11 cellular contexts compared by ENCODE assay signal in genomic region chr4:56531149-56531770, GRCh38. TPM values are rescaled to one million over a fixed set of nuclear protein-coding genes. Genes with fewer than 3 reads are reported as not detected.
DNase-seq lines count a peak whose midpoint lies in the region; ATAC-seq and TF ChIP-seq lines count a peak whose summit lies in the region.
"Had no signal": no experiment of that assay in that cellular context is flagged by ENCODE, and none has a peak within 500 bp of the region (broad histone marks: within the 10 kb centered on the region; RNA-seq: fewer than 3 reads in every experiment).

No MANE protein-coding gene starts in this region.

- H3K4me1 ChIP-seq in PC-9 (replicated peaks; ENCODE audit: insufficient read depth) = 0 out of 2 replicates have a peak, but pooled peaks cover 5% of the 10 kb centered on the region
- H3K4me1 ChIP-seq in foreskin keratinocyte = no peaks in the 10 kb centered on the region
- H3K4me1 ChIP-seq in Karpas-422 (ENCODE audit: low read length) = no peaks in the 10 kb centered on the region

- H3F3A ChIP-seq in PC-9 (ENCODE audit: insufficient read depth, low read depth) = no peaks in the 10 kb centered on the region; the same call in 1 of the 2 replicates

- peak overlapping the region; percentile 97 for H2AFZ ChIP-seq in PC-9
- no peak overlapping the region for H2AFZ ChIP-seq in Karpas-422 (ENCODE audit: low read length)

- no peaks in the 10 kb centered on the region for H3K27me3 ChIP-seq in PC-9 (ENCODE audit: insufficient read depth, low read depth)
- H3K27me3 ChIP-seq in foreskin keratinocyte = peaks cover 21% of the 10 kb centered on the region
- no peaks in the 10 kb centered on the region for H3K27me3 ChIP-seq in Karpas-422 (ENCODE audit: low read length)

- POLR2A ChIA-PET in PC-9 (lab: Charles Lee; ENCODE audit: unreplicated experiment) = interaction anchor here (0.7 kb wide), 1 partner anchor 13 kb away, joined by 5 read pairs; no protein-coding TSS in a partner anchor

- H3K9ac ChIP-seq in Karpas-422 (ENCODE audit: low read length) = no peak overlapping the region

- DNase-seq in DMS79 treated with DMSO at 0.1 percent for 48 hours (lab: John Stamatoyannopoulos, UW) (peak; percentile 7), PC-9 (no peak), foreskin keratinocyte (peak in 1 of 2 donors; percentile 1), skeletal muscle cell (ENCODE audit: low read depth) (no peak), Karpas-422 (no peak), nephron progenitor cell (no peak)
- no peak for DNase-seq in NK-92 treated with Interleukin-12 subunit alpha and Interleukin-12 subunit beta, amount 100 ng/mL, for 24 hours (lab: John Stamatoyannopoulos, UW)
- DNase-seq: KG1 had no signal

- H3K79me2 ChIP-seq in PC-9 (ENCODE audit: low read depth) = no peaks in the 10 kb centered on the region
- no peaks in the 10 kb centered on the region for H3K79me2 ChIP-seq in Karpas-422 (ENCODE audit: low read length)

- no peak overlapping the region for H3K27ac Mint-ChIP-seq in nephron progenitor cell
- H3K27ac Mint-ChIP-seq: activated T-helper 2 cell treated with anti-CD3 and anti-CD28 coated beads, Interferon-gamma antibody, Interleukin-2, Interleukin-4, amounts not matched to agents 10 μg/mL and 5 μg/mL and 100 μg/mL, durations not matched to agents 14 hours and 24 hours and 36 hours had no signal

- no peaks in the 10 kb centered on the region for H3K4me1 Mint-ChIP-seq in nephron progenitor cell

- ATAC-seq in foreskin keratinocyte (no peak), GM18498 (IDR thresholded peaks at IDR 0.05; ENCODE audit: unreplicated experiment) (no peak)

- H3K27me3 Mint-ChIP-seq in nephron progenitor cell (ENCODE audit: low read depth, poor library complexity) = peaks cover 28% of the 10 kb centered on the region

- peaks cover 3% of the 10 kb centered on the region for H3K9me3 Mint-ChIP-seq in nephron progenitor cell
- H3K9me3 Mint-ChIP-seq: activated T-helper 2 cell treated with anti-CD3 and anti-CD28 coated beads, Interferon-gamma antibody, Interleukin-2, Interleukin-4, amounts not matched to agents 10 μg/mL and 5 μg/mL and 100 μg/mL, durations not matched to agents 14 hours and 24 hours and 36 hours had no signal

- no peaks in the 10 kb centered on the region for H4K20me1 ChIP-seq in PC-9 (ENCODE audit: insufficient read depth)
- no peaks in the 10 kb centered on the region for H4K20me1 ChIP-seq in Karpas-422 (ENCODE audit: insufficient read depth, low read depth, low read length)

- H3K27ac ChIP-seq in PC-9 (no peak overlapping the region), foreskin keratinocyte (peak overlapping the region; percentile 37), Karpas-422 (ENCODE audit: low read length) (no peak overlapping the region)

- peak overlapping the region; percentile 73 for H3K4me3 ChIP-seq in PC-9
- peak overlapping the region; percentile 65 for H3K4me3 ChIP-seq in skeletal muscle cell (ENCODE audit: low read depth, low read length)
- no peak overlapping the region for H3K4me3 ChIP-seq in Karpas-422 (ENCODE audit: low read length)

- H3K9me2 ChIP-seq in PC-9 (ENCODE audit: insufficient read depth) = no peaks in the 10 kb centered on the region
- H3K9me2 ChIP-seq in Karpas-422 (replicated peaks; ENCODE audit: insufficient read depth, low read length) = no peaks in the 10 kb centered on the region

- no peaks in the 10 kb centered on the region for H3K9me3 ChIP-seq in PC-9 (ENCODE audit: insufficient read depth, low read depth)
- H3K9me3 ChIP-seq in Karpas-422 (ENCODE audit: low read length) = no peaks in the 10 kb centered on the region

- H3K36me3 Mint-ChIP-seq in nephron progenitor cell (ENCODE audit: low read depth) = no peaks in the 10 kb centered on the region

- no peak overlapping the region for H3K4me3 Mint-ChIP-seq in nephron progenitor cell

- TF ChIP-seq CTCF in PC-9 (conservative IDR thresholded peaks at IDR 0.05) = no peak
- TF ChIP-seq CTCF in foreskin keratinocyte (conservative IDR thresholded peaks at IDR 0.05) = no peak
- TF ChIP-seq CTCF in nephron progenitor cell (IDR thresholded peaks at IDR 0.05) = no peak

- intact Hi-C loops in PC-9 (cut with micrococcal nuclease; ENCODE audit: unreplicated experiment) = no loop called here

- H3K36me3 ChIP-seq in PC-9 (ENCODE audit: low read depth) (no peaks in the 10 kb centered on the region), Karpas-422 (ENCODE audit: insufficient read depth, low read length) (no peaks in the 10 kb centered on the region)

- CTCF ChIA-PET in PC-9 (lab: Charles Lee) = no interaction called here

- H3K4me2 ChIP-seq in PC-9 (peak overlapping the region; percentile 87), Karpas-422 (ENCODE audit: low read depth, low read length, poor library complexity, severe bottlenecking) (no peak overlapping the region)

- BruUV-seq in PC-9 (replicated peaks; lab: Mats Ljungman, UMichigan) = no TSS peak

RNA-seq across cellular contexts. Expression of gene ARL9, which starts 25.7 kb away (rescaled TPM):
- total RNA-seq in PC-9 (2021) (not detected in 2 replicates), foreskin keratinocyte (0.60 and 0.75 TPM in 2 replicates)
- polyA plus RNA-seq in foreskin keratinocyte = 0.94 and 1.5 TPM in 2 replicates
- not detected in 2 replicates for total RNA-seq in Karpas-422 (2014; rRNA removed; shearing (Covaris generic); ENCODE audit: low replicate concordance)
- total RNA-seq: activated T-helper 2 cell treated with anti-CD3 and anti-CD28 coated beads, Interferon-gamma antibody, Interleukin-2, Interleukin-4, amounts not matched to agents 10 μg/mL and 5 μg/mL and 100 μg/mL, durations not matched to agents 14 hours and 24 hours and 36 hours; glomerular endothelial cell had no signal
